ENCODE assay signal across 32 cellular contexts in the genomic region with DNA sequence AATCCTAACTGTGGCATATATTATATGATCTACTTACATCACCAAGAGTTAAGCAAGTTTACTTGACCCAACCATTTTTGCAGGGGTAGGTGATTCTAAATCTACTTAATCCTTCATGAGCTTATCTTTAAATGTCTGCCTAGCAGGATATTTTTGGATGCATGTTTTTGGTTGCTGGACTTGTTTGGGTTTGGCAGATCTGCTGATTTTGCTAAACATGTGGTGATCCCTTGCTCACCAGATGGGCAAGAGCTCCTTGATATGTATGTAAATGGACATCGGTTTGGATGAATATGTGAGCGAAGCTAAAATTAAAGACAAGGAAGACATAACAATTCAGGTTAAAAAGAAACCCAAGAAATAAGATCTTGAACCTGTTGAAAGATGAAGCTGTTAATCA. TPM values are rescaled to one million over a fixed set of nuclear protein-coding genes. Genes with fewer than 3 reads are reported as not detected.
"Had no signal": no experiment of that assay in that cellular context is flagged by ENCODE, and none has a peak within 500 bp of the region (broad histone marks: within the 10 kb centered on the region; RNA-seq: fewer than 3 reads in every experiment).

No MANE protein-coding gene starts in this region.

- H3K4me3 ChIP-seq: SJCRH30, SK-N-MC had no signal

- H3K9me3 ChIP-seq: SJCRH30 had no signal

- H3K27ac ChIP-seq: brain microvascular endothelial cell, SJCRH30, SK-N-MC had no signal

- ATAC-seq: activated CD4-positive, alpha-beta T cell treated with anti-CD3 and anti-CD28 coated beads for 36 hours; activated CD4-positive, CD25-positive, alpha-beta regulatory T cell treated with anti-CD3 and anti-CD28 coated beads, Interleukin-2, amount 50 U/mL, for 24 hours; Panc1; WTC11 had no signal

- H3K36me3 ChIP-seq: brain microvascular endothelial cell, SJCRH30 had no signal

- DNase-seq: activated CD4-positive, alpha-beta memory T cell treated with anti-CD3 and anti-CD28 coated beads for 36 hours; activated CD4-positive, alpha-beta T cell treated with anti-CD3 and anti-CD28 coated beads for 36 hours; activated CD4-positive, alpha-beta T cell treated with anti-CD3 and anti-CD28 coated beads, Interleukin-2, amount 10 ng/mL, durations not matched to agents 7 days and 5 days; activated CD8-positive, alpha-beta memory T cell treated with anti-CD3 and anti-CD28 coated beads, Interleukin-2, amount 50 U/mL, for 4 hours; activated effector memory CD4-positive, alpha-beta T cell treated with Interleukin-2 at 50 U/mL for 16 hours; activated naive CD4-positive, alpha-beta T cell; activated naive CD4-positive, alpha-beta T cell treated with anti-CD3 and anti-CD28 coated beads, Interleukin-2, amount 50 U/mL, for 16 hours; activated naive CD8-positive, alpha-beta T cell treated with anti-CD3 and anti-CD28 coated beads for 36 hours; activated T-cell treated with anti-CD3 and anti-CD28 coated beads, Interleukin-2, amount 50 U/mL, for 48 hours; amniotic stem cell; aorta; brain microvascular endothelial cell; central memory CD4-positive, alpha-beta T cell; Karpas-422; NCI-H1105; NCI-H1417 treated with DMSO at 0.1 percent for 48 hours; NCI-H187 treated with DMSO at 0.1 percent for 48 hours; NCI-H2081; NCI-H2171 treated with DMSO at 0.1 percent for 48 hours; NCI-H2227 treated with DMSO at 0.1 percent for 48 hours; NCI-H446; NCI-H510A treated with DMSO at 0.1 percent for 48 hours; NCI-H526 treated with DMSO at 0.1 percent for 48 hours; NCI-H774; SHP77; SJCRH30 had no signal

- H3K27me3 ChIP-seq: brain microvascular endothelial cell, SJCRH30 had no signal

- H3K4me1 ChIP-seq: SJCRH30 had no signal

RNA-seq across cellular contexts. Expression of gene FMN2, which starts 36.7 kb away (rescaled TPM):
- total RNA-seq: activated CD4-positive, alpha-beta memory T cell treated with anti-CD3 and anti-CD28 coated beads for 36 hours; activated CD4-positive, alpha-beta T cell treated with anti-CD3 and anti-CD28 coated beads for 36 hours; activated CD4-positive, alpha-beta T cell treated with anti-CD3 and anti-CD28 coated beads, Interleukin-2, amount 10 ng/mL, durations not matched to agents 7 days and 5 days; activated naive CD8-positive, alpha-beta T cell treated with anti-CD3 and anti-CD28 coated beads for 36 hours; SJCRH30; T-helper 1 cell treated with Interleukin-12 subunit alpha and Interleukin-12 subunit beta and Interleukin-4 antibody, amounts not matched to agents 30 ng/mL and 1 ng/mL, for 36 hours; T-helper 2 cell treated with Interferon-gamma antibody and Interleukin-4, amounts not matched to agents 100 ng/mL and 5 ng/mL, for 36 hours had no signal
